ENCODE assay signal across 8 cellular contexts in the genomic region with DNA sequence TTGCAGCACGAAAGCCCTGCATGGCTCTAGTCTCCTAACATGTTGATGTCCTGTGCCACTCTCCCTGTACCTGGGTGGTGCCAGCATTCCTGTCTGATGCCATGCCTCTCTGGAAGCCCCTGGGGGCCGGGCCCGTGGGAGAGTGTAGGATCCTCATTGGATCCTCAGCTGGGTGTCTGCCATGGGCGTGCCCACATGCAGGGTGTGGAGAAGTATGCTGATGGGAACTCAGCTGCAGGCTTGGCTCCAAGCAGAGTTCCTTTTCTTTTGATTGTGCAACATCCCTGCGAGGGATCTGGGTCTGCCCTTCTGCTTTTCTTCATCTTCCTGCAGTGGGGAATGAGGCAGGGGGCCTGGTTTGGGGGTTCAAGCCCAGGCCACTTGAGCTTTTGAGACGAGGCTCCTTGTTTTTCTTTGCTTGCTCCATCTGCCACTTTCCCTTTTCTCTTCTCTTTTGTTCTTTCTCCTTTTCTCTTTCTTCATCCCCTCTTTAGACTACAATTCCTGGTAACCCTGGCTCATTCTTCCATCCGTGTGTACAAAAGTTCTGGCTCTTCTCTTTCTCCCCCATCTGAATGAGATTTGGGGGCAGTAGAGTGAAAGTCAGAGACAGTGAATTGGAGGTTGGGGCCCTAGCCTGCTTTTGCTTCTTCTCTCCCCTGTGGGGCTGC. TPM values are rescaled to one million over a fixed set of nuclear protein-coding genes. Genes with fewer than 3 reads are reported as not detected.
DNase-seq lines count a peak whose midpoint lies in the region; ATAC-seq, FAIRE-seq and TF ChIP-seq lines count a peak whose summit lies in the region.

No MANE protein-coding gene starts in this region.

- no peak overlapping the region for H2BK5ac ChIP-seq in H1 (ENCODE audit: low read depth, low read length)

- no peak overlapping the region for H4K5ac ChIP-seq in H1 (ENCODE audit: insufficient read length, low read depth, low read length)

- H3K27ac ChIP-seq in A549 (peak overlapping the region; percentile 25 to 63; a peak in 5 of 6 replicates), H1 (ENCODE audit: low read depth, low read length) (no peak overlapping the region)

- H4K91ac ChIP-seq in H1 (replicated peaks; ENCODE audit: insufficient read length, low read length): no peak overlapping the region

- POLR2A ChIA-PET in A549 (lab: Yijun Ruan, JAX) (no interaction called here), H1 (lab: Charles Lee; ENCODE audit: partially characterized antibody) (interaction anchor here (1.3 kb wide), 1 partner anchor 9 kb away, joined by 3 read pairs; no protein-coding TSS in a partner anchor)

- no peak for TF ChIP-seq CTCF in A549 (IDR thresholded peaks at IDR 0.05)
- TF ChIP-seq CTCF in H1 (IDR thresholded peaks at IDR 0.05; ENCODE audit: control extremely low read depth in 1 of 3, insufficient read depth in 1 of 3, low read depth in 1 of 3, low read length in 3 of 3): no peak

- H3K36me3 ChIP-seq in MG63 (no peaks in the 10 kb centered on the region), H1 (ENCODE audit: control insufficient read depth in 2 of 4, insufficient read depth in 4 of 4, low read length in 3 of 4) (no peaks in the 10 kb centered on the region)

- peak; percentile 28 to 67 for DNase-seq in A549 (ENCODE audit: low read depth in 1 of 2, low spot score in 1 of 2)
- DNase-seq in MG63: peak; percentile 74
- no peak for DNase-seq in H1 (ENCODE audit: low read depth in 1 of 2, low spot score in 2 of 2)
- DNase-seq in mucosa of gallbladder (ENCODE audit: low spot score): peak; percentile 73
- DNase-seq in GM19240 (ENCODE audit: insufficient read length, low spot score): no peak
- no peak for DNase-seq in COR-L47 (lab: John Stamatoyannopoulos, UW)

- ATAC-seq in A549: peak; percentile 51 to 85; a peak in 5 of 6 replicates
- ATAC-seq in HG03039 (IDR thresholded peaks at IDR 0.05; ENCODE audit: unreplicated experiment): no peak
- no peak for ATAC-seq in HG03520 (IDR thresholded peaks at IDR 0.05; ENCODE audit: unreplicated experiment)

- no peak overlapping the region for H3K18ac ChIP-seq in H1 (ENCODE audit: extremely low read depth, low read length)

- TF ChIP-seq EP300 in A549 (IDR thresholded peaks at IDR 0.05) (no peak), H1 (IDR thresholded peaks at IDR 0.05; ENCODE audit: borderline replicate concordance in 1 of 2, low read depth in 2 of 2, low read length in 2 of 2) (no peak)

- H4K20me1 ChIP-seq in H1 (replicated peaks in 1 of 2; ENCODE audit: control insufficient read depth in 1 of 2, insufficient read depth in 2 of 2, low read length in 2 of 2): peaks cover 0 to 1% of the 10 kb centered on the region in 2 experiments

- H2AK5ac ChIP-seq in H1 (ENCODE audit: low read depth, low read length): peak overlapping the region; percentile 11; the same call in 1 of the 2 replicates

- H3K27me3 ChIP-seq in MG63 (no peaks in the 10 kb centered on the region; the same call in 1 of the 2 replicates), H1 (replicated peaks in 1 of 4; ENCODE audit: control insufficient read depth in 3 of 4, extremely low read depth in 1 of 4, insufficient read depth in 3 of 4, low read length in 3 of 4) (no peaks in the 10 kb centered on the region)

- H2BK120ac ChIP-seq in H1 (replicated peaks; ENCODE audit: low read depth, low read length): peak overlapping the region; percentile 24

- no peak overlapping the region for H3K23ac ChIP-seq in H1 (ENCODE audit: insufficient read length)

- H3K9me3 ChIP-seq in A549 (no peaks in the 10 kb centered on the region), MG63 (no peaks in the 10 kb centered on the region), H1 (ENCODE audit: insufficient read depth in 2 of 2, low read depth in 1 of 2, low read length in 1 of 2) (no peaks in the 10 kb centered on the region; a peak in 1 of 4 replicates)

- H3K79me2 ChIP-seq in H1 (ENCODE audit: control insufficient read depth in 1 of 2, insufficient read depth in 2 of 2, low read length in 2 of 2): peaks cover 0 to 59% of the 10 kb centered on the region in 2 experiments; a peak in 2 of 4 replicates

- H2AFZ ChIP-seq in H1 (ENCODE audit: low read length): no peak overlapping the region

- no peak overlapping the region for H3K4me3 ChIP-seq in A549
- H3K4me3 ChIP-seq in MG63: no peak overlapping the region
- H3K4me3 ChIP-seq in H1 (ENCODE audit: extremely low read depth in 1 of 4, insufficient read depth in 2 of 4, low read depth in 3 of 4, low read length in 4 of 4): no peak overlapping the region

- TF ChIP-seq POLR2A in A549 (IDR thresholded peaks at IDR 0.05; ENCODE audit: low read length) (no peak), H1 (IDR thresholded peaks at IDR 0.05; ENCODE audit: control extremely low read depth in 1 of 2, low read depth in 2 of 2, low read length in 2 of 2) (no peak)

- CTCF ChIA-PET in A549 (lab: Yijun Ruan, JAX) (interaction anchor here (1.1 to 24.7 kb wide), 5 partner anchors 12 to 135 kb away, joined by 3 to 575 read pairs (median 4); partner anchors contain the start of gene KSR1), H1 (lab: Charles Lee; ENCODE audit: partially characterized antibody) (interaction anchor here (1.1 to 2.5 kb wide), 7 partner anchors 11 to 114 kb away, joined by 3 to 6 read pairs (median 5); partner anchors contain the start of gene KSR1)

- H2BK20ac ChIP-seq in H1 (ENCODE audit: low read length): no peak overlapping the region

- H2BK12ac ChIP-seq in H1 (ENCODE audit: low read depth, low read length): peak overlapping the region; percentile 31; the same call in 1 of the 2 replicates

- no peak overlapping the region for H3K4ac ChIP-seq in H1 (replicated peaks; ENCODE audit: insufficient read length, low read depth, low read length)

- H3K4me1 ChIP-seq in A549: peaks cover 53% of the 10 kb centered on the region
- H3K4me1 ChIP-seq in H1 (replicated peaks in 1 of 4; ENCODE audit: control insufficient read depth in 3 of 4, insufficient read depth in 4 of 4, low read length in 3 of 4): peaks cover 19 to 36% (median 29%) of the 10 kb centered on the region in 4 experiments

- no peak overlapping the region for H3K56ac ChIP-seq in H1 (replicated peaks; ENCODE audit: insufficient read length, low read depth, low read length)

- peak overlapping the region; percentile 42 for H3K4me2 ChIP-seq in A549
- peak overlapping the region; percentile 1 to 42; a peak in 1 of 4 replicates for H3K4me2 ChIP-seq in H1 (ENCODE audit: insufficient read depth in 1 of 2, low read depth in 2 of 2, low read length in 2 of 2)

- no peak for FAIRE-seq in A549 (lab: Jason Lieb, UNC)
- FAIRE-seq in H1 (lab: Jason Lieb, UNC): no peak

- TF ChIP-seq RAD21 in A549 (conservative IDR thresholded peaks at IDR 0.05 in 1 of 2, IDR thresholded peaks at IDR 0.05 in 1 of 2) (no peak), H1 (IDR thresholded peaks at IDR 0.05 in 1 of 2, conservative IDR thresholded peaks at IDR 0.05 in 1 of 2; ENCODE audit: low read depth in 2 of 2, low read length in 2 of 2) (no peak)

- H3K14ac ChIP-seq in H1 (ENCODE audit: insufficient read length): no peak overlapping the region

- H3K23me2 ChIP-seq in H1 (ENCODE audit: low read depth, low read length): no peaks in the 10 kb centered on the region

- no peak overlapping the region for H3K9ac ChIP-seq in H1 (replicated peaks in 1 of 4; ENCODE audit: extremely low read depth in 1 of 4, low read depth in 3 of 4, low read length in 3 of 4)

- no peak overlapping the region for H4K8ac ChIP-seq in H1 (ENCODE audit: extremely low read depth, insufficient read depth, low read length)

- no peak overlapping the region for H2BK15ac ChIP-seq in H1 (ENCODE audit: low read length)

- WGBS in A549 (ENCODE audit: missing lambda C conversion rate): 37% methylated on average over 7 of the region's 7 CpGs
- 60% methylated on average over 7 of the region's 7 CpGs; no CpG with 5 or more reads in 1 of the 2 experiments for WGBS in H1 (ENCODE audit: extremely low coverage in 1 of 2, insufficient coverage in 1 of 2, insufficient read length in 1 of 2, insufficient replicate concordance in 2 of 2, low coverage in 1 of 2, low lambda C conversion rate in 2 of 2, missing lambda C conversion rate in 1 of 2), 2 experiments

- peaks cover 10% of the 10 kb centered on the region for H3K79me1 ChIP-seq in H1 (ENCODE audit: low read depth, low read length)

TF ChIP-seq in A549, 52 proteins besides CTCF, POLR2A, EP300 and RAD21:
- TF ChIP-seq RCOR1 (IDR thresholded peaks at IDR 0.05; ENCODE audit: low read depth, low read length): no peak
- TF ChIP-seq CEBPB (IDR thresholded peaks at IDR 0.05): peak; percentile 72 to 88; a peak in 3 of 4 replicates

TF ChIP-seq in H1, 55 proteins besides CTCF, POLR2A, EP300 and RAD21:
- TF ChIP-seq MAFK (IDR thresholded peaks at IDR 0.05; ENCODE audit: low read depth, low read length) (no peak), GTF2F1 (IDR thresholded peaks at IDR 0.05; ENCODE audit: borderline replicate concordance, low read depth, low read length) (no peak), EGR1 (IDR thresholded peaks at IDR 0.05; ENCODE audit: borderline replicate concordance, low read depth, low read length) (no peak), CEBPB (IDR thresholded peaks at IDR 0.05; ENCODE audit: low read depth, low read length) (peak; percentile 97)
TF ChIP-seq in H1: peak in this region for 1.

RNA-seq across cellular contexts. Expression of gene KSR1, which starts 32.9 kb away (rescaled TPM):
- polyA plus RNA-seq in A549 (2011; rRNA removed) (13.3 and 23.0 TPM in 2 replicates), A549 (2017; fragmentation: RNase III; extraction: RNeasy Plus Mini Kit Qiagen cat#74134 plus additional on column Dnase treatment) (13.5 to 17.1 TPM (median 14.6 TPM) in 3 replicates), H1 (2011; rRNA removed) (14.1 and 26.8 TPM in 2 replicates)
- 7.1 and 8.4 TPM in 2 replicates for polyA plus RNA-seq in A549 (2012; cell fraction: cytosol; rRNA removed)
- polyA plus RNA-seq in A549 (2012; cell fraction: nucleus; rRNA removed): 27.8 and 32.1 TPM in 2 replicates
- polyA minus RNA-seq in A549 (2011; rRNA and poly(A)+ RNA removed): 31.5 and 39.6 TPM in 2 replicates
- 0.52 and 7.6 TPM in 2 replicates for total RNA-seq in MG63 (2014; rRNA removed; shearing (Covaris generic); ENCODE audit: low replicate concordance)
- total RNA-seq in H1 (2021; fragmentation: NEBNext Ultra II Directional; extraction: Animal tissue kit (Norgen Biotek cat#: 25700)): 33.9 and 34.7 TPM in 2 replicates
- polyA plus RNA-seq in H1 (2011; cell fraction: cytosol; rRNA removed): 20.7 TPM
- polyA plus RNA-seq in H1 (2011; cell fraction: nucleus; rRNA removed): 87.7 TPM
- 19.6 to 26.5 TPM (median 24.3 TPM) in 4 replicates for polyA plus RNA-seq in H1 (2012, experiment 1 of 2)
- polyA plus RNA-seq in H1 (2012, experiment 2 of 2): 23.5 TPM
- polyA plus RNA-seq in H1 (2013, experiment 1 of 2): 21.2 TPM
- polyA plus RNA-seq in H1 (2013, experiment 2 of 2): 21.5 TPM
- polyA minus RNA-seq in H1 (2011; rRNA and poly(A)+ RNA removed): 30.5 and 37.0 TPM in 2 replicates
- polyA minus RNA-seq in H1 (2011; cell fraction: cytosol; rRNA and poly(A)+ RNA removed): 30.8 TPM
- polyA minus RNA-seq in H1 (2011; cell fraction: nucleus; rRNA and poly(A)+ RNA removed): 56.9 TPM
- 60.2 TPM for total RNA-seq in mucosa of gallbladder

Comparison
In these comparisons a context has a peak if more than half of its experiments do, and no peak if none do; other contexts are left out.
1. ATAC-seq: peak in A549 (2 of 2); none in HG03039 (single experiment) and HG03520 (single experiment).
2. DNase-seq: peak in A549 (2 of 2), MG63 (single experiment) and mucosa of gallbladder (single experiment); none in H1 (0 of 2), GM19240 (single experiment) and COR-L47 (single experiment).
3. Of the 18 proteins assayed by ChIP-seq in both H1 and A549: peak only in H1: none; only in A549: none; in both: CEBPB; in neither: 17.